In genomic region chr13:58081301-58081820, GRCh38 we compare ENCODE assay signal across 23 cellular contexts.
"Had no signal": no experiment of that assay in that cellular context is flagged by ENCODE, and none has a peak within 500 bp of the region (broad histone marks: within the 10 kb centered on the region; RNA-seq: fewer than 3 reads in every experiment).

No MANE protein-coding gene starts in this region.

- H3K4me1 Mint-ChIP-seq: natural killer cell; stimulated activated memory B cell treated with anti-CD40 and anti-IgM and Interleukin-4, amounts not matched to agents 10 μg/mL and 1 μg/mL and 100 μg/mL, for 72 hours had no signal

- DNase-seq: cortex of kidney; foreskin fibroblast; gastrocnemius medialis; head of caudate nucleus; left ventricle myocardium superior; lower lobe of right lung; natural killer cell; occipital lobe; ovary; posterior cingulate gyrus; psoas muscle; right cardiac atrium; spleen; stimulated activated CD4-positive, alpha-beta T cell treated with anti-CD3 and anti-CD28 coated beads, Interleukin-4, amount 100 ng/mL, for 4 hours; stimulated activated naive CD8-positive, alpha-beta T cell treated with anti-CD3 and anti-CD28 coated beads, Interleukin-15, Interleukin-2, amounts not matched to agents 100 U/mL and 50 U/mL, for 24 hours; substantia nigra; testis; tibial artery had no signal

- H3K27me3 Mint-ChIP-seq: stimulated activated memory B cell treated with anti-CD40 and anti-IgM and Interleukin-4, amounts not matched to agents 10 μg/mL and 1 μg/mL and 100 μg/mL, for 72 hours; type B pancreatic cell had no signal

- H3K27me3 ChIP-seq: gastrocnemius medialis, ovary, spleen, testis, tibial artery had no signal

- H3K9me3 Mint-ChIP-seq: type B pancreatic cell had no signal

- H3K4me3 Mint-ChIP-seq: natural killer cell; stimulated activated memory B cell treated with anti-CD40 and anti-IgM and Interleukin-4, amounts not matched to agents 10 μg/mL and 1 μg/mL and 100 μg/mL, for 72 hours; type B pancreatic cell had no signal

- H3K36me3 Mint-ChIP-seq: natural killer cell; stimulated activated memory B cell treated with anti-CD40 and anti-IgM and Interleukin-4, amounts not matched to agents 10 μg/mL and 1 μg/mL and 100 μg/mL, for 72 hours; type B pancreatic cell had no signal

- H3K4me3 ChIP-seq: gastrocnemius medialis, lower lobe of right lung, ovary, psoas muscle, skin epidermis, spleen, testis, tibial artery had no signal

- H3K27ac Mint-ChIP-seq: natural killer cell; stimulated activated memory B cell treated with anti-CD40 and anti-IgM and Interleukin-4, amounts not matched to agents 10 μg/mL and 1 μg/mL and 100 μg/mL, for 72 hours; type B pancreatic cell had no signal

- H3K9me3 ChIP-seq: gastrocnemius medialis, lower lobe of right lung, ovary, psoas muscle, spleen, testis, tibial artery had no signal

- H3K36me3 ChIP-seq: gastrocnemius medialis, lower lobe of right lung, ovary, spleen, tibial artery had no signal

- H3K4me1 ChIP-seq: gastrocnemius medialis, lower lobe of right lung, psoas muscle, spleen, testis, tibial artery had no signal

- ATAC-seq: esophagus mucosa; gastrocnemius medialis; left ventricle myocardium superior; lower lobe of right lung; natural killer cell; psoas muscle; right cardiac atrium; stimulated activated memory B cell treated with anti-CD40 and anti-IgM and Interleukin-4, amounts not matched to agents 10 μg/mL and 1 μg/mL and 100 μg/mL, for 72 hours; stimulated activated naive CD8-positive, alpha-beta T cell treated with anti-CD3 and anti-CD28 coated beads, Interleukin-15, Interleukin-2, amounts not matched to agents 100 U/mL and 50 U/mL, for 24 hours had no signal

- H3K27ac ChIP-seq: epithelial cell of prostate, gastrocnemius medialis, lower lobe of right lung, ovary, psoas muscle, skin epidermis, spleen, testis, tibial artery had no signal
